Comparison of ENCODE assay signal across 24 cellular contexts in genomic region chr18:35277633-35278032, GRCh38.
"Had no signal": no experiment of that assay in that cellular context is flagged by ENCODE, and none has a peak within 500 bp of the region (broad histone marks: within the 10 kb centered on the region; RNA-seq: fewer than 3 reads in every experiment).

No MANE protein-coding gene starts in this region.

- H3K36me3 ChIP-seq: gastrocnemius medialis, right lobe of liver, tibial artery had no signal

- H3K9me3 ChIP-seq: gastrocnemius medialis, right lobe of liver, testis had no signal

- H2AFZ ChIP-seq: neural progenitor cell, parathyroid adenoma had no signal

- H3K4me3 ChIP-seq: coronary artery, gastrocnemius medialis, lung, neural progenitor cell, right lobe of liver, testis, tibial artery had no signal

- H3K27me3 Mint-ChIP-seq: memory B cell, progenitor cell of endocrine pancreas, type B pancreatic cell had no signal

- H3K4me1 Mint-ChIP-seq: memory B cell, nephron, neural progenitor cell had no signal

- FAIRE-seq: kidney, small intestine had no signal

- H3K27ac Mint-ChIP-seq: memory B cell, nephron, neural progenitor cell, progenitor cell of endocrine pancreas, type B pancreatic cell had no signal

- DNase-seq: effector CD4-positive, alpha-beta T cell; foreskin fibroblast; gastrocnemius medialis; head of caudate nucleus; kidney; right lobe of liver; small intestine; stimulated activated CD4-positive, alpha-beta T cell treated with anti-CD3 and anti-CD28 coated beads, Interleukin-15, amount 100 ng/mL, for 24 hours; stimulated activated CD4-positive, alpha-beta T cell treated with anti-CD3 and anti-CD28 coated beads, Interleukin-2, amount 100 ng/mL, for 48 hours; stimulated activated naive CD4-positive, alpha-beta T cell; substantia nigra; testis; tibial artery had no signal

- H3K4me2 ChIP-seq: neural progenitor cell had no signal

- H3K27me3 ChIP-seq: gastrocnemius medialis, neural progenitor cell, right lobe of liver, testis, tibial artery had no signal

- ATAC-seq: esophagus mucosa, gastrocnemius medialis, left lobe of liver, right lobe of liver had no signal

- H3K9ac ChIP-seq: neural progenitor cell, parathyroid adenoma had no signal

- H3K27ac ChIP-seq: coronary artery, epithelial cell of prostate, gastrocnemius medialis, neural progenitor cell, parathyroid adenoma, right lobe of liver, testis, tibial artery had no signal

- H3K4me3 Mint-ChIP-seq: memory B cell, nephron, neural progenitor cell, type B pancreatic cell had no signal

- H3K4me1 ChIP-seq: neural progenitor cell, right lobe of liver, testis, tibial artery had no signal
